ENCODE assay signal across 24 cellular contexts in the genomic region with DNA sequence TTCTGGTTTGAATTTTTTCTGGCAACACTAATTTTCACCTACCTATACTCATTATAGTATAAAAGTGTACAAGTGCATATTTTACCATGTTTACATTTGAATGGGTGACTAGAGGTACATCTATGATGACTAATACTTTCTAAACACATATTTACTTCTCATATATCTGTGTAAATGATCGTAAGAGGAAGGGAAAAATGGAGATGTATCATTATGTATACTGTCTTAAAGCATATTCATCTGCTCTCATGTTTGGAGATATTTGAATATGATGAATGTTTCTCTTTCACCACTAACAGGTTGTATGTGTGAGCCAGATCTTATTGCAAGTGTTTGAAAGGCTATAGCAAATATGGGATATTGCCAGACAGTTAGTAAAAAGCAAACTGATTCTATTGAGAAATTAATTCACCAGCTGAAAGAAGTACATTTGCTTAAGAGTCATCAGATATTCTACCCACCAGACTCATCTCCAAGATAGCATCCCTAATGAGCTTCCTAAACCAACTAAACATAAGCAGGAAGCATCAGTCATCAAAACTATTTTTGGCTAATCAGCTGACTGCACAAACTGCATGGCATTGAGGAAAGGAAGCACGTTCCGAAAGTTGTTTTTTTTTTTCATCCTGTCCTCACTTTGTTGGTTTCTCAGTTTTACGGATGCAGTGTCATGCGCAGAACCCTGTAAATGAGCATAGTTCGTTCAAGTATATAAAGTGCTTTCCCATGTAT.
A peak's percentile ranks its signal among the peaks of the same experiment; 100 is the strongest.
DNase-seq lines count a peak whose midpoint lies in the region; TF ChIP-seq lines count a peak whose summit lies in the region.
"Had no signal": no experiment of that assay in that cellular context is flagged by ENCODE, and none has a peak within 500 bp of the region (broad histone marks: within the 10 kb centered on the region; RNA-seq: fewer than 3 reads in every experiment).

No MANE protein-coding gene starts in this region.

- H3K4me3 ChIP-seq in brain microvascular endothelial cell (ENCODE audit: low read depth, low read length): no peak overlapping the region
- H3K4me3 ChIP-seq: neural progenitor cell, PC-9, transverse colon had no signal

- in situ Hi-C loops in brain microvascular endothelial cell (cut with HindIII; ENCODE audit: low pct_ligation_motif_present, low sequenced_read_pairs): no loop called here

- H3K27me3 ChIP-seq in brain microvascular endothelial cell (replicated peaks): no peaks in the 10 kb centered on the region
- H3K27me3 ChIP-seq: neural progenitor cell, transverse colon had no signal

- no peak for TF ChIP-seq CTCF in brain microvascular endothelial cell (IDR thresholded peaks at IDR 0.05; ENCODE audit: low read depth, low read length, missing control alignments)

- H3K36me3 ChIP-seq in brain microvascular endothelial cell (replicated peaks): no peaks in the 10 kb centered on the region
- H3K36me3 ChIP-seq: neural progenitor cell, transverse colon had no signal

- DNase-seq in DMS114 treated with DMSO at 0.1 percent for 48 hours (lab: John Stamatoyannopoulos, UW; ENCODE audit: unreplicated experiment) (peak; percentile 53), NCI-H226 (peak; percentile 33), brain microvascular endothelial cell (peak; percentile 3), kidney glomerular epithelial cell (lab: John Stamatoyannopoulos, UW) (peak; percentile 66), germinal center (ENCODE audit: low spot score) (no peak), SHP77 (lab: John Stamatoyannopoulos, UW) (no peak), HUDEP-2 (lab: John Stamatoyannopoulos, UW; ENCODE audit: unreplicated experiment in 76 of 76) (no peak)
- no peak for DNase-seq in stimulated activated CD4-positive, alpha-beta T cell treated with anti-CD3 and anti-CD28 coated beads, Interleukin-2, amount 100 ng/mL, for 48 hours
- DNase-seq: activated CD4-positive, CD25-positive, alpha-beta regulatory T cell treated with anti-CD3 and anti-CD28 coated beads, Interleukin-2, amount 50 U/mL, for 72 hours; CD4-positive, alpha-beta memory T cell; DMS 273 treated with DMSO at 0.1 percent for 48 hours; effector memory CD4-positive, alpha-beta T cell; GDM1; GOT3; NCI-H1694; NCI-H2227 treated with DMSO at 0.1 percent for 48 hours; NCI-H774; PC-9; posterior cingulate gyrus; SHP77 treated with DMSO at 0.1 percent for 48 hours; stimulated activated CD8-positive, alpha-beta memory T cell treated with anti-CD3 and anti-CD28 coated beads, Interleukin-4, amount 100 ng/mL, for 48 hours; transverse colon had no signal

- H3K27ac ChIP-seq in brain microvascular endothelial cell: no peak overlapping the region
- H3K27ac ChIP-seq: KMS-11, neural progenitor cell, PC-9, transverse colon had no signal

Comparison
In these comparisons a context has a peak if more than half of its experiments do, and no peak if none do; other contexts are left out.
1. DNase-seq: peak in DMS114 treated with DMSO at 0.1 percent for 48 hours (single experiment), NCI-H226 (single experiment), brain microvascular endothelial cell (single experiment) and kidney glomerular epithelial cell (single experiment); none in stimulated activated CD4-positive, alpha-beta T cell treated with anti-CD3 and anti-CD28 coated beads, Interleukin-2, amount 100 ng/mL, for 48 hours (0 of 2), germinal center (single experiment), SHP77 (0 of 2) and HUDEP-2 (0 of 76).